In genomic region chr11:103970850-103971249, GRCh38 we compare ENCODE assay signal across 14 cellular contexts.
DNase-seq lines count a peak whose midpoint lies in the region; ATAC-seq and TF ChIP-seq lines count a peak whose summit lies in the region.
"Had no signal": no experiment of that assay in that cellular context is flagged by ENCODE, and none has a peak within 500 bp of the region (broad histone marks: within the 10 kb centered on the region; RNA-seq: fewer than 3 reads in every experiment).

No MANE protein-coding gene starts in this region.

- no peak overlapping the region for H3K4me3 ChIP-seq in brain microvascular endothelial cell (ENCODE audit: low read depth, low read length)

- H3K27me3 Mint-ChIP-seq in naive thymus-derived CD8-positive, alpha-beta T cell = peaks cover 0 to 9% (median 0%) of the 10 kb centered on the region in 5 donors

- in situ Hi-C loops in brain microvascular endothelial cell (cut with HindIII; ENCODE audit: low pct_ligation_motif_present, low sequenced_read_pairs) = no loop called here

- ATAC-seq in GM19324 (IDR thresholded peaks at IDR 0.05; ENCODE audit: low FRiP score, unreplicated experiment) = peak; percentile 83
- ATAC-seq in HG02623 (IDR thresholded peaks at IDR 0.05; ENCODE audit: unreplicated experiment) = peak; percentile 94
- peak; percentile 95 for ATAC-seq in HG03342 (IDR thresholded peaks at IDR 0.05; ENCODE audit: unreplicated experiment)
- ATAC-seq in naive thymus-derived CD8-positive, alpha-beta T cell = no peak
- ATAC-seq: natural killer cell, SK-N-SH treated with all-trans-retinoic acid at 6 μM for 48 hours had no signal

- H3K27me3 ChIP-seq in brain microvascular endothelial cell (replicated peaks) = no peaks in the 10 kb centered on the region

- H3K27ac ChIP-seq in brain microvascular endothelial cell = no peak overlapping the region

- H3K4me1 Mint-ChIP-seq in naive thymus-derived CD8-positive, alpha-beta T cell = no peaks in the 10 kb centered on the region

- no peak overlapping the region for H3K4me3 Mint-ChIP-seq in naive thymus-derived CD8-positive, alpha-beta T cell
- H3K4me3 Mint-ChIP-seq: natural killer cell had no signal

- DNase-seq in kidney tubule cell (ENCODE audit: low spot score) (peak; percentile 22), brain microvascular endothelial cell (no peak), NCI-H2227 treated with DMSO at 0.1 percent for 48 hours (lab: John Stamatoyannopoulos, UW) (no peak)
- DNase-seq in stimulated activated CD4-positive, alpha-beta T cell treated with anti-CD3 and anti-CD28 coated beads, Interleukin-4, amount 100 ng/mL, for 4 hours = no peak
- DNase-seq in naive thymus-derived CD8-positive, alpha-beta T cell = no peak
- DNase-seq: activated CD4-positive, alpha-beta T cell treated with anti-CD3 and anti-CD28 coated beads, Interleukin-2, amount 50 U/mL, for 48 hours; activated naive CD4-positive, alpha-beta T cell treated with anti-CD3 and anti-CD28 coated beads, Interleukin-2, amount 50 U/mL, for 16 hours; natural killer cell; NCI-H1092; NCI-H774 had no signal

- H3K27ac Mint-ChIP-seq in naive thymus-derived CD8-positive, alpha-beta T cell = no peak overlapping the region
- H3K27ac Mint-ChIP-seq: natural killer cell had no signal

- peaks cover 0 to 15% (median 0%) of the 10 kb centered on the region in 9 donors for H3K9me3 Mint-ChIP-seq in naive thymus-derived CD8-positive, alpha-beta T cell
- H3K9me3 Mint-ChIP-seq: natural killer cell had no signal

- no peaks in the 10 kb centered on the region for H3K36me3 Mint-ChIP-seq in naive thymus-derived CD8-positive, alpha-beta T cell
- H3K36me3 Mint-ChIP-seq: natural killer cell had no signal

- POLR2A ChIA-PET in naive thymus-derived CD8-positive, alpha-beta T cell (lab: Charles Lee) = no interaction called here

- no peak for TF ChIP-seq CTCF in brain microvascular endothelial cell (IDR thresholded peaks at IDR 0.05; ENCODE audit: low read depth, low read length, missing control alignments)

- H3K36me3 ChIP-seq in brain microvascular endothelial cell (replicated peaks) = no peaks in the 10 kb centered on the region

Comparison
In these comparisons a context has a peak if more than half of its experiments do, and no peak if none do; other contexts are left out.
1. ATAC-seq: peak in GM19324 (single experiment), HG02623 (single experiment) and HG03342 (single experiment); none in naive thymus-derived CD8-positive, alpha-beta T cell (0 of 2).